Comparison of ENCODE assay signal across 21 cellular contexts in the genomic region with DNA sequence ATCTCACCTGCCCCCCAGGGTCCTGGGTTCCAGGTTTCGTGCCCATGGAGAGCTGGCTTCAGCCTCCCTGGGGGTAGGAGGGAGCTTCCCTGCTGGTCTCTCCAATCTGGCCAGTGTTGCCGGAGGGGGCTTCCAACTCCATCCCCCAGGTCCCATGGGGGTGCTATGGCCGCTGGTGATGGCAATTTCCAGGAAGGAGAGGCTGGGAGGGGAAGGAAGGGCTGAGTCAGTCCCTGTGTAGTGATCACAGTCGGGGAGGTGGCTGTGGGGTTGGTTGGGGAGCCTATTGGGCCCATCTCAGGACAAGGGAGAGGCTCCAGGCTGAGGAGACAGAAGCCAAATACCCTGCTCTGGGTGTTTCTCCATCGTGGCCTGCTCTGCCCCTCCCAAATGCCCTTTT. TPM values are rescaled to one million over a fixed set of nuclear protein-coding genes. Genes with fewer than 3 reads are reported as not detected.
DNase-seq lines count a peak whose midpoint lies in the region; ATAC-seq, FAIRE-seq and TF ChIP-seq lines count a peak whose summit lies in the region.
"Had no signal": no experiment of that assay in that cellular context is flagged by ENCODE, and none has a peak within 500 bp of the region (broad histone marks: within the 10 kb centered on the region; RNA-seq: fewer than 3 reads in every experiment).

No MANE protein-coding gene starts in this region.

- POLR2A ChIA-PET in A549 (lab: Yijun Ruan, JAX): no interaction called here

- DNase-seq in A549 (ENCODE audit: low read depth in 1 of 2, low spot score in 1 of 2) (no peak), GM23248 (peak; percentile 40), omental fat pad (ENCODE audit: low spot score) (no peak), vagina (ENCODE audit: extremely low spot score in 2 of 2) (no peak)
- no peak for DNase-seq in activated CD4-positive, alpha-beta T cell treated with anti-CD3 and anti-CD28 coated beads for 48 hours
- DNase-seq: activated CD4-positive, alpha-beta memory T cell treated with anti-CD3 and anti-CD28 coated beads, Interleukin-2, amount 10 ng/mL, durations not matched to agents 7 days and 5 days; activated naive CD8-positive, alpha-beta T cell treated with anti-CD3 and anti-CD28 coated beads, Interleukin-2, amount 10 ng/mL, durations not matched to agents 7 days and 5 days; activated T-cell treated with anti-CD3 and anti-CD28 coated beads, Interleukin-2, amount 50 U/mL, for 4 hours; brain microvascular endothelial cell; dorsolateral prefrontal cortex; erythroblast; MM.1S; NCI-H1694 treated with DMSO at 0.1 percent for 48 hours; NK-92 treated with Interleukin-12 subunit alpha and Interleukin-12 subunit beta, amount 100 ng/mL, for 24 hours; T-helper 1 cell had no signal

- TF ChIP-seq RAD21 in A549 (conservative IDR thresholded peaks at IDR 0.05 in 1 of 2, IDR thresholded peaks at IDR 0.05 in 1 of 2): no peak

- H3K27me3 ChIP-seq in GM23248 (replicated peaks; ENCODE audit: insufficient read depth) (no peaks in the 10 kb centered on the region), vagina (no peaks in the 10 kb centered on the region)
- H3K27me3 ChIP-seq: brain microvascular endothelial cell, dorsolateral prefrontal cortex had no signal

- intact Hi-C loops in vagina (cut with DNase I): no loop called here

- H3K4me2 ChIP-seq in A549 (peak overlapping the region; percentile 31; the same call in 1 of the 3 replicates), GM23248 (ENCODE audit: unreplicated experiment) (no peak overlapping the region)

- WGBS in A549 (ENCODE audit: missing lambda C conversion rate): 80% methylated on average over 5 of the region's 5 CpGs
- 36 to 47% methylated on average over 5 of the region's 5 CpGs for WGBS in GM23248 (ENCODE audit: low coverage in 1 of 2, low lambda C conversion rate in 2 of 2, missing lambda C conversion rate in 2 of 2), 2 experiments

- no peak for ATAC-seq in A549
- ATAC-seq in esophagus mucosa: peak; percentile 14
- ATAC-seq in omental fat pad (ENCODE audit: low FRiP score): peak; percentile 16
- no peak for ATAC-seq in HG03039 (IDR thresholded peaks at IDR 0.05; ENCODE audit: unreplicated experiment)
- no peak for ATAC-seq in HG02981 (IDR thresholded peaks at IDR 0.05; ENCODE audit: unreplicated experiment)
- ATAC-seq: activated T-cell treated with anti-CD3 and anti-CD28 coated beads, Interleukin-2, amount 50 U/mL, for 4 hours had no signal

- no peak overlapping the region for H2AFZ ChIP-seq in GM23248

- H3F3A ChIP-seq in GM23248 (ENCODE audit: insufficient read depth): peaks cover 10% of the 10 kb centered on the region; the same call in 1 of the 2 replicates

- TF ChIP-seq EP300 in A549 (IDR thresholded peaks at IDR 0.05): no peak

- H3K9me2 ChIP-seq in GM23248 (ENCODE audit: insufficient read depth): no peaks in the 10 kb centered on the region

- H3K79me2 ChIP-seq in GM23248 (ENCODE audit: insufficient read depth): peaks cover 15% of the 10 kb centered on the region

- TF ChIP-seq CTCF in A549 (IDR thresholded peaks at IDR 0.05): no peak
- TF ChIP-seq CTCF in omental fat pad (IDR thresholded peaks at IDR 0.05): no peak
- no peak for TF ChIP-seq CTCF in vagina (IDR thresholded peaks at IDR 0.05)

- no peaks in the 10 kb centered on the region for H3K9me3 ChIP-seq in A549
- H3K9me3 ChIP-seq in GM23248 (ENCODE audit: low read depth): no peaks in the 10 kb centered on the region
- no peaks in the 10 kb centered on the region for H3K9me3 ChIP-seq in vagina
- H3K9me3 ChIP-seq: psoas muscle had no signal

- H3K27ac ChIP-seq in A549: peak overlapping the region; percentile 24 to 71; a peak in 4 of 6 replicates
- no peak overlapping the region for H3K27ac ChIP-seq in GM23248
- no peak overlapping the region for H3K27ac ChIP-seq in vagina
- H3K27ac ChIP-seq: brain microvascular endothelial cell, psoas muscle had no signal

- FAIRE-seq in A549 (lab: Jason Lieb, UNC): no peak

- no peaks in the 10 kb centered on the region for H4K20me1 ChIP-seq in GM23248 (ENCODE audit: insufficient read depth)

- in situ Hi-C loops in GM23248 (cut with MboI): no loop called here

- no peak overlapping the region for H3K4me3 ChIP-seq in A549
- no peak overlapping the region for H3K4me3 ChIP-seq in GM23248
- H3K4me3 ChIP-seq in vagina: no peak overlapping the region
- H3K4me3 ChIP-seq: dorsolateral prefrontal cortex, psoas muscle had no signal

- peaks cover 58% of the 10 kb centered on the region for H3K4me1 ChIP-seq in A549
- peaks cover 12% of the 10 kb centered on the region for H3K4me1 ChIP-seq in GM23248 (ENCODE audit: insufficient read depth)
- H3K4me1 ChIP-seq in vagina: peaks cover 38% of the 10 kb centered on the region

- TF ChIP-seq POLR2A in A549 (IDR thresholded peaks at IDR 0.05; ENCODE audit: low read length) (no peak), vagina (IDR thresholded peaks at IDR 0.05) (no peak)

- no peak overlapping the region for H3K9ac ChIP-seq in GM23248

- CTCF ChIA-PET in A549 (lab: Yijun Ruan, JAX): interaction anchor here (76.3 to 78.3 kb wide), 2 partner anchors 7 to 28 kb away, joined by 3090 read pairs; a partner anchor contains a TSS

- no peaks in the 10 kb centered on the region for H3K36me3 ChIP-seq in GM23248 (ENCODE audit: low read depth)
- no peaks in the 10 kb centered on the region for H3K36me3 ChIP-seq in vagina
- H3K36me3 ChIP-seq: brain microvascular endothelial cell had no signal

TF ChIP-seq in A549, 52 proteins besides CTCF, POLR2A, EP300 and RAD21 (continues in another document):
- no peak for TF ChIP-seq CBX8 (IDR thresholded peaks at IDR 0.05)
- no peak for TF ChIP-seq NFE2L2 (conservative IDR thresholded peaks at IDR 0.05; ENCODE audit: low read length)
- TF ChIP-seq HEYL (CRISPR knock-in tag; IDR thresholded peaks at IDR 0.05): no peak
- TF ChIP-seq FOSB (CRISPR knock-in tag; IDR thresholded peaks at IDR 0.05): no peak
- no peak for TF ChIP-seq JUN (IDR thresholded peaks at IDR 0.05)
- TF ChIP-seq PHF8 (IDR thresholded peaks at IDR 0.05; ENCODE audit: borderline replicate concordance, low read depth): no peak
- TF ChIP-seq EHF (CRISPR knock-in tag; IDR thresholded peaks at IDR 0.05): no peak
- TF ChIP-seq, protein P1, sequence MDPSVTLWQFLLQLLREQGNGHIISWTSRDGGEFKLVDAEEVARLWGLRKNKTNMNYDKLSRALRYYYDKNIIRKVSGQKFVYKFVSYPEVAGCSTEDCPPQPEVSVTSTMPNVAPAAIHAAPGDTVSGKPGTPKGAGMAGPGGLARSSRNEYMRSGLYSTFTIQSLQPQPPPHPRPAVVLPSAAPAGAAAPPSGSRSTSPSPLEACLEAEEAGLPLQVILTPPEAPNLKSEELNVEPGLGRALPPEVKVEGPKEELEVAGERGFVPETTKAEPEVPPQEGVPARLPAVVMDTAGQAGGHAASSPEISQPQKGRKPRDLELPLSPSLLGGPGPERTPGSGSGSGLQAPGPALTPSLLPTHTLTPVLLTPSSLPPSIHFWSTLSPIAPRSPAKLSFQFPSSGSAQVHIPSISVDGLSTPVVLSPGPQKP (IDR thresholded peaks at IDR 0.05; ENCODE audit: low read depth, low read length): no peak

RNA-seq across cellular contexts. Expression of a gene that starts 5.7 kb away (rescaled TPM):
- 3.0 and 3.7 TPM in 2 replicates for polyA plus RNA-seq in A549 (2011; rRNA removed)
- 5.1 and 5.7 TPM in 2 replicates for polyA plus RNA-seq in A549 (2012; cell fraction: cytosol; rRNA removed)
- 8.7 and 14.7 TPM in 2 replicates for polyA plus RNA-seq in A549 (2012; cell fraction: nucleus; rRNA removed)
- 8.0 to 10.1 TPM (median 8.5 TPM) in 3 replicates for polyA plus RNA-seq in A549 (2017; fragmentation: RNase III; extraction: RNeasy Plus Mini Kit Qiagen cat#74134 plus additional on column Dnase treatment)
- polyA minus RNA-seq in A549 (2011; rRNA and poly(A)+ RNA removed): 6.1 and 10.5 TPM in 2 replicates
- total RNA-seq in GM23248 (2014; rRNA removed; shearing (Covaris generic)): 32.1 and 32.6 TPM in 2 replicates
- 37.9 and 40.3 TPM in 2 replicates for polyA plus RNA-seq in GM23248 (2016; fragmentation: Nextera tagmentation; extraction: Ambion mirVana)
- total RNA-seq in esophagus mucosa: 0.92 TPM
- total RNA-seq in omental fat pad: 100 to 1,000 TPM in 1 of 4 donors, 10 to 100 TPM in 3; 44.0 to 120 (median 68.6) TPM
- 27.7 TPM for total RNA-seq in vagina

RNA-seq across cellular contexts. Expression of a gene that starts 24.6 kb away (rescaled TPM):
- polyA plus RNA-seq in A549 (2011; rRNA removed) (35.6 and 36.3 TPM in 2 replicates), A549 (2017; fragmentation: RNase III; extraction: RNeasy Plus Mini Kit Qiagen cat#74134 plus additional on column Dnase treatment) (34.8 to 39.8 TPM (median 35.7 TPM) in 3 replicates), GM23248 (2016; fragmentation: Nextera tagmentation; extraction: Ambion mirVana) (51.2 and 54.1 TPM in 2 replicates)
- 41.8 and 42.1 TPM in 2 replicates for polyA plus RNA-seq in A549 (2012; cell fraction: cytosol; rRNA removed)
- 58.6 and 62.1 TPM in 2 replicates for polyA plus RNA-seq in A549 (2012; cell fraction: nucleus; rRNA removed)
- 45.4 and 46.9 TPM in 2 replicates for polyA minus RNA-seq in A549 (2011; rRNA and poly(A)+ RNA removed)
- total RNA-seq in GM23248 (2014; rRNA removed; shearing (Covaris generic)): 27.7 and 30.0 TPM in 2 replicates
- total RNA-seq in esophagus mucosa (30.4 TPM), omental fat pad (10 to 100 TPM; 23.3 to 32.9 (median 27.3) TPM), vagina (33.1 TPM)

RNA-seq across cellular contexts. Expression of a gene that starts 45.5 kb away (rescaled TPM):
- 0.30 and 0.37 TPM in 2 replicates for polyA plus RNA-seq in A549 (2011; rRNA removed)
- 0.48 and 0.73 TPM in 2 replicates for polyA plus RNA-seq in A549 (2012; cell fraction: cytosol; rRNA removed)
- 1.2 and 1.3 TPM in 2 replicates for polyA plus RNA-seq in A549 (2012; cell fraction: nucleus; rRNA removed)
- 0.54 to 0.71 TPM (median 0.66 TPM) in 3 replicates for polyA plus RNA-seq in A549 (2017; fragmentation: RNase III; extraction: RNeasy Plus Mini Kit Qiagen cat#74134 plus additional on column Dnase treatment)
- polyA minus RNA-seq in A549 (2011; rRNA and poly(A)+ RNA removed): 0.15 and 0.29 TPM in 2 replicates
- total RNA-seq in GM23248 (2014; rRNA removed; shearing (Covaris generic)): not detected in 2 replicates
- not detected in 2 replicates for polyA plus RNA-seq in GM23248 (2016; fragmentation: Nextera tagmentation; extraction: Ambion mirVana)
- total RNA-seq in esophagus mucosa: 0.16 TPM
- total RNA-seq in omental fat pad: 1 to 10 TPM in 1 of 4 donors, under 1 TPM in 3; 0.36 to 2.0 (median 0.50) TPM
- total RNA-seq in vagina: not detected
- total RNA-seq: mesenteric fat pad, ureter had no signal

RNA-seq across cellular contexts. Expression of a gene that starts 47.2 kb away (rescaled TPM):
- polyA plus RNA-seq in A549 (2011; rRNA removed) (52.3 and 55.6 TPM in 2 replicates), A549 (2017; fragmentation: RNase III; extraction: RNeasy Plus Mini Kit Qiagen cat#74134 plus additional on column Dnase treatment) (33.8 to 34.5 TPM (median 34.1 TPM) in 3 replicates), GM23248 (2016; fragmentation: Nextera tagmentation; extraction: Ambion mirVana) (8.7 and 8.9 TPM in 2 replicates)
- 39.9 and 40.1 TPM in 2 replicates for polyA plus RNA-seq in A549 (2012; cell fraction: cytosol; rRNA removed)
- polyA plus RNA-seq in A549 (2012; cell fraction: nucleus; rRNA removed): 57.3 and 71.4 TPM in 2 replicates
- 48.8 and 54.1 TPM in 2 replicates for polyA minus RNA-seq in A549 (2011; rRNA and poly(A)+ RNA removed)
- total RNA-seq in GM23248 (2014; rRNA removed; shearing (Covaris generic)): 6.7 and 8.6 TPM in 2 replicates
- total RNA-seq in esophagus mucosa (11.2 TPM), omental fat pad (10 to 100 TPM in 1 of 4 donors, 1 to 10 TPM in 3; 3.5 to 13.7 (median 6.9) TPM), vagina (9.6 TPM)

Comparison
In these comparisons a context has a peak if more than half of its experiments do, and no peak if none do; other contexts are left out.
1. ATAC-seq: peak in esophagus mucosa (single experiment) and omental fat pad (single experiment); none in A549 (0 of 2), HG03039 (single experiment) and HG02981 (single experiment).
2. H3K27ac ChIP-seq: peak in A549 (2 of 2); none in GM23248 (single experiment) and vagina (single experiment).
3. RNA of a gene that starts 5.7 kb away (total RNA-seq): 44.0 to 120 TPM in omental fat pad, 32.1 to 32.6 TPM in GM23248 and 27.7 TPM in vagina (single experiment); 0.92 TPM in esophagus mucosa (single experiment); every median in the first group is over 10 times any median in the second.